In the genomic region with DNA sequence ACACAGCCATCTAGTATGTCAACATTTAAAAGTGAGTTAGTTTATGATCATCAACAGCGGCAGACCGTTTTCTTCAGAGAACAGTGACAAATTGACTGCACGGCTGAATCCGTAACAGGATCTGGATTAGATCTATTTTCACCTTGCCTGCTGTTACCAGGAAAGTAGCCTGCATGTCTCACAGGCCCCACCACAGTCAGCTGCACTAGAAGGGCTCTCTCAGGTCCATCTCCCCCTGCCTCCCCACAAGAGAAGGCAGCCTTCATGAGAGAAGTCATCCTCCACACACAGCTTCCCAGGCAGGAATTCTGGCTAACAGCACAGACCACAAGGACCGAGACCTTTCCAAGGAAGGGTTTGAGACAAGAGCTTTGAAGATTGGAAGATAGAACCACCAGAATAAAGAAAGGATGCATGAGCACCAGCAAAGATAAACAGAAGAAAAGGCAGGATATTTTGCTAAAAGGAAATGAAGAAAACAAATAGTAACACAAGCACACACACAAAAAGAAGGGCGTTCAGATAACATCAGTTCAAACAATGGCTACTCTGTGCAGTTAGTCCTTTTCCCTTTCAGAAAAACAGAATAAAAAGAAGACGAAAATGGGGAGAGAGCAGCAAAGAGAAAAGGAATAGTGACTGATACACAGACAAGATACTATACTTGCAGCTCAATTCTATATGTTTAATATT, we compare ENCODE assay signal across 24 cellular contexts.
DNase-seq lines count a peak whose midpoint lies in the region; ATAC-seq and TF ChIP-seq lines count a peak whose summit lies in the region.
"Had no signal": no experiment of that assay in that cellular context is flagged by ENCODE, and none has a peak within 500 bp of the region (broad histone marks: within the 10 kb centered on the region; RNA-seq: fewer than 3 reads in every experiment).

No MANE protein-coding gene starts in this region.

- no peaks in the 10 kb centered on the region for H3K79me2 ChIP-seq in H9 (ENCODE audit: insufficient read depth, low read length)

- H3T11ph ChIP-seq in H9 (ENCODE audit: low read length): no peak overlapping the region

- peak overlapping the region in 1 of 3 experiments; percentile 14; a peak in 1 of 7 replicates for H3K27ac Mint-ChIP-seq in H9
- peak overlapping the region; percentile 47 to 56 for H3K27ac Mint-ChIP-seq in stimulated activated naive CD8-positive, alpha-beta T cell treated with anti-CD3 and anti-CD28 coated beads, Interleukin-15, amount 100 ng/mL, for 72 hours
- H3K27ac Mint-ChIP-seq: B cell had no signal

- H3K23ac ChIP-seq in H9 (ENCODE audit: insufficient read length, low read depth, low read length) (no peak overlapping the region), mesenchymal stem cell (ENCODE audit: low read length in 2 of 2) (no peak overlapping the region)

- no peaks in the 10 kb centered on the region for H3K27me3 Mint-ChIP-seq in H9 (ENCODE audit: low read depth)
- no peaks in the 10 kb centered on the region for H3K27me3 Mint-ChIP-seq in stimulated activated naive CD8-positive, alpha-beta T cell treated with anti-CD3 and anti-CD28 coated beads, Interleukin-15, amount 100 ng/mL, for 72 hours
- H3K27me3 Mint-ChIP-seq: B cell had no signal

- H3K9me3 Mint-ChIP-seq in H9: no peaks in the 10 kb centered on the region
- H3K9me3 Mint-ChIP-seq in stimulated activated naive CD8-positive, alpha-beta T cell treated with anti-CD3 and anti-CD28 coated beads, Interleukin-15, amount 100 ng/mL, for 72 hours: no peaks in the 10 kb centered on the region

- H3K27ac ChIP-seq in H9 (ENCODE audit: insufficient read length, low read depth, low read length) (no peak overlapping the region), WERI-Rb-1 (no peak overlapping the region), mesenchymal stem cell (ENCODE audit: low read length, poor library complexity, severe bottlenecking) (no peak overlapping the region)
- H3K27ac ChIP-seq: PC-9, right atrium auricular region had no signal

- WGBS in H9 (ENCODE audit: extremely low coverage, insufficient read length, low lambda C conversion rate): no CpG with 5 or more reads among the region's 7 CpGs
- 72% methylated on average over 4 of the region's 7 CpGs for WGBS in mesenchymal stem cell

- H3K18ac ChIP-seq in H9 (ENCODE audit: insufficient read length, low read depth, low read length) (no peak overlapping the region), mesenchymal stem cell (ENCODE audit: low read depth in 1 of 2, low read length in 2 of 2) (no peak overlapping the region)

- no peak overlapping the region for H2BK12ac ChIP-seq in H9 (ENCODE audit: insufficient read length, low read depth, low read length)
- H2BK12ac ChIP-seq in mesenchymal stem cell (ENCODE audit: low read length in 2 of 2): no peak overlapping the region

- no peak overlapping the region for H4K91ac ChIP-seq in H9 (ENCODE audit: insufficient read length, low read depth, low read length)
- H4K91ac ChIP-seq in mesenchymal stem cell (ENCODE audit: low read length): no peak overlapping the region

- H3K9me3 ChIP-seq in H9 (ENCODE audit: control insufficient read depth, low read depth, low read length) (no peaks in the 10 kb centered on the region), WERI-Rb-1 (ENCODE audit: severe bottlenecking) (no peaks in the 10 kb centered on the region), mesenchymal stem cell (ENCODE audit: control insufficient read depth, low read length) (no peaks in the 10 kb centered on the region)
- H3K9me3 ChIP-seq: heart left ventricle, right atrium auricular region had no signal

- no peaks in the 10 kb centered on the region for H4K20me1 ChIP-seq in H9 (ENCODE audit: control insufficient read depth, insufficient read depth, insufficient read length)

- H2AFZ ChIP-seq in H9 (ENCODE audit: low read length) (no peak overlapping the region), mesenchymal stem cell (ENCODE audit: low read depth, low read length) (no peak overlapping the region)
- H2AFZ ChIP-seq: PC-9 had no signal

- no peaks in the 10 kb centered on the region for H3K4me1 ChIP-seq in H9 (ENCODE audit: insufficient read depth, low read length)
- H3K4me1 ChIP-seq in mesenchymal stem cell (ENCODE audit: control insufficient read depth, insufficient read depth, low read depth, low read length): peaks cover 3% of the 10 kb centered on the region

- H2BK20ac ChIP-seq in H9 (ENCODE audit: low read depth, low read length, poor library complexity, severe bottlenecking): no peak overlapping the region

- H3K4me3 ChIP-seq in WERI-Rb-1 (ENCODE audit: low read depth, low read length): no peak overlapping the region
- H3K4me3 ChIP-seq in mesenchymal stem cell (ENCODE audit: insufficient read depth in 1 of 2, low read depth in 1 of 2, low read length in 2 of 2): no peak overlapping the region
- H3K4me3 ChIP-seq: GM12878, heart left ventricle, PC-9, right atrium auricular region had no signal

- no peak for DNase-seq in H9
- DNase-seq in WERI-Rb-1: peak; percentile 13
- peak; percentile 18 for DNase-seq in mesenchymal stem cell
- no peak for DNase-seq in stimulated activated naive CD8-positive, alpha-beta T cell treated with anti-CD3 and anti-CD28 coated beads, Interleukin-15, amount 100 ng/mL, for 72 hours
- no peak for DNase-seq in Kasumi-1 (lab: John Stamatoyannopoulos, UW)
- DNase-seq in stimulated activated CD4-positive, alpha-beta T cell treated with anti-CD3 and anti-CD28 coated beads, Interleukin-4, amount 100 ng/mL, for 1 hour: no peak
- no peak for DNase-seq in LoVo (ENCODE audit: low spot score)
- DNase-seq: activated CD4-positive, alpha-beta T cell treated with anti-CD3 and anti-CD28 coated beads for 4 hours; activated CD8-positive, alpha-beta memory T cell treated with anti-CD3 and anti-CD28 coated beads, Interleukin-2, amount 50 U/mL, for 4 hours; activated gamma-delta T cell treated with Interleukin-2 at 50 U/mL for 16 hours; anterior cingulate cortex; effector memory CD4-positive, alpha-beta T cell; GF-D8; heart left ventricle; KG1; NCI-H1048; NCI-H2171 treated with DMSO at 0.1 percent for 48 hours; NCI-H774; nucleus accumbens; PC-9 had no signal

- H2BK120ac ChIP-seq in H9 (ENCODE audit: low read depth, low read length, poor library complexity, severe bottlenecking) (no peak overlapping the region), mesenchymal stem cell (ENCODE audit: low read depth, low read length) (no peak overlapping the region)

- 0 out of 4 replicates have a peak, but pooled peaks cover 0 to 2% of the 10 kb centered on the region in 2 experiments for H3K4me1 Mint-ChIP-seq in H9
- peaks cover 20% of the 10 kb centered on the region for H3K4me1 Mint-ChIP-seq in stimulated activated naive CD8-positive, alpha-beta T cell treated with anti-CD3 and anti-CD28 coated beads, Interleukin-15, amount 100 ng/mL, for 72 hours
- H3K4me1 Mint-ChIP-seq: B cell had no signal

- H2BK15ac ChIP-seq in H9 (ENCODE audit: low read depth, low read length) (no peak overlapping the region), mesenchymal stem cell (ENCODE audit: low read depth, poor library complexity, severe bottlenecking) (no peak overlapping the region)

- H4K5ac ChIP-seq in H9 (ENCODE audit: insufficient read length, low read depth, low read length): no peak overlapping the region

- no peak overlapping the region for H3K4me2 ChIP-seq in H9 (ENCODE audit: insufficient read depth, insufficient read length, low read length)
- no peak overlapping the region for H3K4me2 ChIP-seq in mesenchymal stem cell (ENCODE audit: low read length, poor library complexity, severe bottlenecking)
- H3K4me2 ChIP-seq: PC-9 had no signal

- H3K27me3 ChIP-seq in H9 (ENCODE audit: insufficient read depth, low read length) (no peaks in the 10 kb centered on the region), WERI-Rb-1 (ENCODE audit: insufficient read depth, low read depth, severe bottlenecking) (no peaks in the 10 kb centered on the region), mesenchymal stem cell (ENCODE audit: control insufficient read depth in 1 of 2, insufficient read depth in 1 of 2, low read length in 2 of 2) (no peaks in the 10 kb centered on the region)
- H3K27me3 ChIP-seq: heart left ventricle, right atrium auricular region had no signal

- H2BK5ac ChIP-seq in H9 (ENCODE audit: insufficient read length, low read length) (no peak overlapping the region), mesenchymal stem cell (ENCODE audit: low read depth, low read length, poor library complexity, severe bottlenecking) (no peak overlapping the region)

- H3K9ac ChIP-seq in H9 (ENCODE audit: extremely low read depth, insufficient read length, low read length): no peak overlapping the region
- H3K9ac ChIP-seq in mesenchymal stem cell (ENCODE audit: low read length): no peak overlapping the region

- H3K4me3 Mint-ChIP-seq in H9: no peak overlapping the region
- H3K4me3 Mint-ChIP-seq in stimulated activated naive CD8-positive, alpha-beta T cell treated with anti-CD3 and anti-CD28 coated beads, Interleukin-15, amount 100 ng/mL, for 72 hours: no peak overlapping the region
- H3K4me3 Mint-ChIP-seq: B cell, mesothelial cell of epicardium had no signal

- no peaks in the 10 kb centered on the region for H3K36me3 ChIP-seq in WERI-Rb-1
- H3K36me3 ChIP-seq in mesenchymal stem cell (ENCODE audit: control insufficient read depth in 1 of 2, insufficient read depth in 2 of 2, low read depth in 1 of 2, low read length in 2 of 2): peaks cover 0 to 3% of the 10 kb centered on the region in 2 experiments
- H3K36me3 ChIP-seq: heart left ventricle, right atrium auricular region had no signal

- H3K4ac ChIP-seq in H9 (ENCODE audit: low read depth, low read length) (no peak overlapping the region), mesenchymal stem cell (ENCODE audit: low read depth in 1 of 2, low read length in 2 of 2) (no peak overlapping the region)

- no peaks in the 10 kb centered on the region for H3K23me2 ChIP-seq in H9 (ENCODE audit: insufficient read length, low read depth, low read length, poor library complexity, severe bottlenecking)

- H3K36me3 Mint-ChIP-seq in H9 (ENCODE audit: insufficient read depth in 1 of 3, low read depth in 3 of 3): no peaks in the 10 kb centered on the region
- H3K36me3 Mint-ChIP-seq: mesothelial cell of epicardium had no signal

- H3K56ac ChIP-seq in H9 (ENCODE audit: insufficient read length, low read depth, low read length): no peak overlapping the region

- H3K14ac ChIP-seq in H9 (ENCODE audit: insufficient read depth, low read length) (no peak overlapping the region), mesenchymal stem cell (ENCODE audit: low read length in 2 of 2) (no peak overlapping the region)

- H3K79me1 ChIP-seq in H9 (ENCODE audit: insufficient read depth, low read depth, low read length, poor library complexity, severe bottlenecking) (no peaks in the 10 kb centered on the region), mesenchymal stem cell (replicated peaks; ENCODE audit: low read length, poor library complexity, severe bottlenecking) (peaks cover 1% of the 10 kb centered on the region)

- TF ChIP-seq CTCF in H9 (conservative IDR thresholded peaks at IDR 0.05) (peak; percentile 18; the same call in 1 of the 3 replicates), WERI-Rb-1 (IDR thresholded peaks at IDR 0.05; ENCODE audit: low read depth, low read length) (no peak)

- no peak for ATAC-seq in stimulated activated naive CD8-positive, alpha-beta T cell treated with anti-CD3 and anti-CD28 coated beads, Interleukin-15, amount 100 ng/mL, for 72 hours
- ATAC-seq: GM12878, heart left ventricle had no signal

- no peak overlapping the region for H2AK5ac ChIP-seq in H9 (ENCODE audit: insufficient read length, low read length)
- H2AK5ac ChIP-seq in mesenchymal stem cell (ENCODE audit: low read length, severe bottlenecking): no peak overlapping the region

- H4K8ac ChIP-seq in H9 (replicated peaks; ENCODE audit: insufficient read length, low read depth, low read length) (no peak overlapping the region), mesenchymal stem cell (ENCODE audit: low read length) (peak overlapping the region; percentile 46)

Comparison
In these comparisons a context has a peak if more than half of its experiments do, and no peak if none do; other contexts are left out.
1. DNase-seq: peak in WERI-Rb-1 (single experiment) and mesenchymal stem cell (single experiment); none in H9 (single experiment), stimulated activated naive CD8-positive, alpha-beta T cell treated with anti-CD3 and anti-CD28 coated beads, Interleukin-15, amount 100 ng/mL, for 72 hours (0 of 2), Kasumi-1 (0 of 2), stimulated activated CD4-positive, alpha-beta T cell treated with anti-CD3 and anti-CD28 coated beads, Interleukin-4, amount 100 ng/mL, for 1 hour (single experiment) and LoVo (single experiment).